In genomic region chr17:17403899-17404576, GRCh38 we compare ENCODE assay signal across 9 cellular contexts.
A peak's percentile ranks its signal among the peaks of the same experiment; 100 is the strongest.
DNase-seq lines count a peak whose midpoint lies in the region; ATAC-seq and TF ChIP-seq lines count a peak whose summit lies in the region.
"Had no signal": no experiment of that assay in that cellular context is flagged by ENCODE, and none has a peak within 500 bp of the region (broad histone marks: within the 10 kb centered on the region; RNA-seq: fewer than 3 reads in every experiment).

No MANE protein-coding gene starts in this region.

- H3K4me1 Mint-ChIP-seq in activated naive CD8-positive, alpha-beta T cell treated with anti-CD3 and anti-CD28 coated beads, Interleukin-2, amount 50 U/mL, for 24 hours: peaks cover 78% of the 10 kb centered on the region

- no peaks in the 10 kb centered on the region for H3K9me3 ChIP-seq in A673 (ENCODE audit: low read depth, low read length, poor library complexity, severe bottlenecking)
- H3K9me3 ChIP-seq in gastroesophageal sphincter: no peaks in the 10 kb centered on the region

- H3K4me1 ChIP-seq in A673 (ENCODE audit: insufficient read depth, low read length, poor library complexity, severe bottlenecking) (no peaks in the 10 kb centered on the region), gastroesophageal sphincter (no peaks in the 10 kb centered on the region)

- H3K36me3 Mint-ChIP-seq in activated naive CD8-positive, alpha-beta T cell treated with anti-CD3 and anti-CD28 coated beads, Interleukin-2, amount 50 U/mL, for 24 hours (ENCODE audit: low read depth): no peaks in the 10 kb centered on the region

- DNase-seq in NCI-H1105 treated with DMSO at 0.1 percent for 48 hours (lab: John Stamatoyannopoulos, UW) (peak; percentile 90), T-helper 1 cell (peak in 4 of 5 donors; percentile 23 to 64 (median 28)), A673 (ENCODE audit: low spot score) (no peak)
- peak; percentile 49 for DNase-seq in activated naive CD8-positive, alpha-beta T cell treated with anti-CD3 and anti-CD28 coated beads, Interleukin-2, amount 50 U/mL, for 24 hours
- peak; percentile 16 for DNase-seq in stimulated activated CD8-positive, alpha-beta memory T cell treated with anti-CD3 and anti-CD28 coated beads, Interleukin-4, amount 100 ng/mL, for 24 hours (ENCODE audit: low read depth)

- no peaks in the 10 kb centered on the region for H3K9me3 Mint-ChIP-seq in activated naive CD8-positive, alpha-beta T cell treated with anti-CD3 and anti-CD28 coated beads, Interleukin-2, amount 50 U/mL, for 24 hours

- TF ChIP-seq CTCF in A673 (conservative IDR thresholded peaks at IDR 0.05; ENCODE audit: low read depth, low read length) (no peak), gastroesophageal sphincter (IDR thresholded peaks at IDR 0.05) (no peak)

- intact Hi-C loops in A673 (cut with micrococcal nuclease; ENCODE audit: unreplicated experiment): no loop called here

- no peak for TF ChIP-seq POLR2A in gastroesophageal sphincter (IDR thresholded peaks at IDR 0.05)

- ATAC-seq in activated naive CD8-positive, alpha-beta T cell treated with anti-CD3 and anti-CD28 coated beads, Interleukin-2, amount 50 U/mL, for 24 hours: peak; percentile 43
- no peak for ATAC-seq in GM19023 (IDR thresholded peaks at IDR 0.05; ENCODE audit: unreplicated experiment)
- no peak for ATAC-seq in HG02884 (IDR thresholded peaks at IDR 0.05; ENCODE audit: unreplicated experiment)
- no peak for ATAC-seq in gastroesophageal sphincter

- peak overlapping the region; percentile 49 for H3K27ac Mint-ChIP-seq in activated naive CD8-positive, alpha-beta T cell treated with anti-CD3 and anti-CD28 coated beads, Interleukin-2, amount 50 U/mL, for 24 hours

- H3K27me3 ChIP-seq in A673 (replicated peaks; ENCODE audit: insufficient read depth, low read depth, low read length, poor library complexity): no peaks in the 10 kb centered on the region
- peaks cover 33% of the 10 kb centered on the region for H3K27me3 ChIP-seq in gastroesophageal sphincter

- no peak overlapping the region for H3K27ac ChIP-seq in A673 (ENCODE audit: low read depth, low read length, poor library complexity, severe bottlenecking)
- H3K27ac ChIP-seq in gastroesophageal sphincter: no peak overlapping the region

- peaks cover 4% of the 10 kb centered on the region for H3K27me3 Mint-ChIP-seq in activated naive CD8-positive, alpha-beta T cell treated with anti-CD3 and anti-CD28 coated beads, Interleukin-2, amount 50 U/mL, for 24 hours

- H3K4me3 Mint-ChIP-seq in activated naive CD8-positive, alpha-beta T cell treated with anti-CD3 and anti-CD28 coated beads, Interleukin-2, amount 50 U/mL, for 24 hours: peak overlapping the region; percentile 21

- TF ChIP-seq EP300 in gastroesophageal sphincter (IDR thresholded peaks at IDR 0.05): no peak

- H3K36me3 ChIP-seq in A673 (ENCODE audit: insufficient read depth, low read length, poor library complexity, severe bottlenecking) (no peaks in the 10 kb centered on the region), gastroesophageal sphincter (no peaks in the 10 kb centered on the region)

- no peak overlapping the region for H3K4me3 ChIP-seq in A673 (ENCODE audit: low read depth, low read length, poor library complexity, severe bottlenecking)
- H3K4me3 ChIP-seq in gastroesophageal sphincter: no peak overlapping the region
- H3K4me3 ChIP-seq: lung had no signal

- WGBS in gastroesophageal sphincter (ENCODE audit: low coverage in 1 of 2), 2 donors: 0 to 53% methylated on average over 1 to 7 of the region's 17 CpGs

- CTCF ChIA-PET in A673 (lab: Charles Lee): no interaction called here

- POLR2A ChIA-PET in A673 (lab: Charles Lee; ENCODE audit: low non-redundant PET): no interaction called here

- BruUV-seq in A673 (replicated peaks; lab: Mats Ljungman, UMichigan): no TSS peak
